1 cellular context compared by ENCODE assay signal in genomic region chr5:76612942-76613341, GRCh38.
TF ChIP-seq lines count a peak whose summit lies in the region.

No MANE protein-coding gene starts in this region.

TF ChIP-seq in SK-N-SH treated with all-trans-retinoic acid at 6 μM for 48 hours, 23 proteins besides CTCF, POLR2A, EP300 and RAD21 (continued from another document):
- TF ChIP-seq TSHZ2 (CRISPR knock-in tag; IDR thresholded peaks at IDR 0.05) (no peak), PATZ1 (CRISPR knock-in tag; IDR thresholded peaks at IDR 0.05; ENCODE audit: borderline replicate concordance) (no peak), ISL1 (CRISPR knock-in tag; IDR thresholded peaks at IDR 0.05) (no peak)
